Comparison of ENCODE assay signal across 1 cellular context in the genomic region with DNA sequence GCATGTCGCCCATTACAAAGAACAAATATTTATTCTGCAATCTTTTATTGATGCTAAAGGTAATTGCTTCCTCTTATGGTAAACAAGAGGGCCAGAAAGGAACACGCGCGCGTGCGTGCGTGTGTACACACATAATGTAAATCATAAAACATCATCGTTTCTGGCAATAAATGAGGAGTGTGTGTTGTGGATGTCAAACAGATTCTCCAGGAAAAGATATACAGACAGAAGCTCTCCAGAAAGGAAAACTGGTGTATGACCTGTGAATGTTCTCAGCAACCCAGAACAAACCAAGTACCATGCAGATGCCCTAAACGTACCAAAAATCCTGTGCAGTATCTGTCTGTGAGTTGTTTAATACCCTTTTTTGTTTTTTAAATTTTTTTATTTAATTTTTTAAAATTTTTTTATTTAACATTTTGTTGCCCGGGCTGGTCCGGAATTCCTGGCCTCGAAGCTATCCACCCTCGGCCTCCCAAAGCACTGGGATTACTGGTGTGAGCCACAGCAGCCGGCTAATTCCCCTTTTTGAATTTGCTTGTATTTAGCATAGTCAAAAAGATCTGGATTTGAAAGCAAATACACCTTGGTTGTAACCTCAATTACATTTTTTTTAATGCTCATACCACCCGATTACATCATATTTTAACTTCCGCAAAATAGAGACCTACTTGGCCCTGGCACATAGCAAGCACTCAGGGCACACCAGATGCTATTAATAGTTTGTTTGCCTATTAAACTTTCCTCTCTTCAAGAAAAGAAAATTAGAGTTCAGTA.
TF ChIP-seq lines count a peak whose summit lies in the region.

No MANE protein-coding gene starts in this region.

TF ChIP-seq in K562, 482 proteins besides CTCF, POLR2A, EP300 and RAD21:
- peak; percentile 28; the same call in 1 of the 2 replicates for TF ChIP-seq GTF2E2 (tag; IDR thresholded peaks at IDR 0.05)
- no peak for TF ChIP-seq ZNF76 (CRISPR knock-in tag; IDR thresholded peaks at IDR 0.05; ENCODE audit: borderline replicate concordance)
- 0 out of 4 replicates have a peak, but pooled peaks of 1 of the 2 experiments have one; percentile 7 for TF ChIP-seq MLLT1 (IDR thresholded peaks at IDR 0.05)
- TF ChIP-seq, protein P1, sequence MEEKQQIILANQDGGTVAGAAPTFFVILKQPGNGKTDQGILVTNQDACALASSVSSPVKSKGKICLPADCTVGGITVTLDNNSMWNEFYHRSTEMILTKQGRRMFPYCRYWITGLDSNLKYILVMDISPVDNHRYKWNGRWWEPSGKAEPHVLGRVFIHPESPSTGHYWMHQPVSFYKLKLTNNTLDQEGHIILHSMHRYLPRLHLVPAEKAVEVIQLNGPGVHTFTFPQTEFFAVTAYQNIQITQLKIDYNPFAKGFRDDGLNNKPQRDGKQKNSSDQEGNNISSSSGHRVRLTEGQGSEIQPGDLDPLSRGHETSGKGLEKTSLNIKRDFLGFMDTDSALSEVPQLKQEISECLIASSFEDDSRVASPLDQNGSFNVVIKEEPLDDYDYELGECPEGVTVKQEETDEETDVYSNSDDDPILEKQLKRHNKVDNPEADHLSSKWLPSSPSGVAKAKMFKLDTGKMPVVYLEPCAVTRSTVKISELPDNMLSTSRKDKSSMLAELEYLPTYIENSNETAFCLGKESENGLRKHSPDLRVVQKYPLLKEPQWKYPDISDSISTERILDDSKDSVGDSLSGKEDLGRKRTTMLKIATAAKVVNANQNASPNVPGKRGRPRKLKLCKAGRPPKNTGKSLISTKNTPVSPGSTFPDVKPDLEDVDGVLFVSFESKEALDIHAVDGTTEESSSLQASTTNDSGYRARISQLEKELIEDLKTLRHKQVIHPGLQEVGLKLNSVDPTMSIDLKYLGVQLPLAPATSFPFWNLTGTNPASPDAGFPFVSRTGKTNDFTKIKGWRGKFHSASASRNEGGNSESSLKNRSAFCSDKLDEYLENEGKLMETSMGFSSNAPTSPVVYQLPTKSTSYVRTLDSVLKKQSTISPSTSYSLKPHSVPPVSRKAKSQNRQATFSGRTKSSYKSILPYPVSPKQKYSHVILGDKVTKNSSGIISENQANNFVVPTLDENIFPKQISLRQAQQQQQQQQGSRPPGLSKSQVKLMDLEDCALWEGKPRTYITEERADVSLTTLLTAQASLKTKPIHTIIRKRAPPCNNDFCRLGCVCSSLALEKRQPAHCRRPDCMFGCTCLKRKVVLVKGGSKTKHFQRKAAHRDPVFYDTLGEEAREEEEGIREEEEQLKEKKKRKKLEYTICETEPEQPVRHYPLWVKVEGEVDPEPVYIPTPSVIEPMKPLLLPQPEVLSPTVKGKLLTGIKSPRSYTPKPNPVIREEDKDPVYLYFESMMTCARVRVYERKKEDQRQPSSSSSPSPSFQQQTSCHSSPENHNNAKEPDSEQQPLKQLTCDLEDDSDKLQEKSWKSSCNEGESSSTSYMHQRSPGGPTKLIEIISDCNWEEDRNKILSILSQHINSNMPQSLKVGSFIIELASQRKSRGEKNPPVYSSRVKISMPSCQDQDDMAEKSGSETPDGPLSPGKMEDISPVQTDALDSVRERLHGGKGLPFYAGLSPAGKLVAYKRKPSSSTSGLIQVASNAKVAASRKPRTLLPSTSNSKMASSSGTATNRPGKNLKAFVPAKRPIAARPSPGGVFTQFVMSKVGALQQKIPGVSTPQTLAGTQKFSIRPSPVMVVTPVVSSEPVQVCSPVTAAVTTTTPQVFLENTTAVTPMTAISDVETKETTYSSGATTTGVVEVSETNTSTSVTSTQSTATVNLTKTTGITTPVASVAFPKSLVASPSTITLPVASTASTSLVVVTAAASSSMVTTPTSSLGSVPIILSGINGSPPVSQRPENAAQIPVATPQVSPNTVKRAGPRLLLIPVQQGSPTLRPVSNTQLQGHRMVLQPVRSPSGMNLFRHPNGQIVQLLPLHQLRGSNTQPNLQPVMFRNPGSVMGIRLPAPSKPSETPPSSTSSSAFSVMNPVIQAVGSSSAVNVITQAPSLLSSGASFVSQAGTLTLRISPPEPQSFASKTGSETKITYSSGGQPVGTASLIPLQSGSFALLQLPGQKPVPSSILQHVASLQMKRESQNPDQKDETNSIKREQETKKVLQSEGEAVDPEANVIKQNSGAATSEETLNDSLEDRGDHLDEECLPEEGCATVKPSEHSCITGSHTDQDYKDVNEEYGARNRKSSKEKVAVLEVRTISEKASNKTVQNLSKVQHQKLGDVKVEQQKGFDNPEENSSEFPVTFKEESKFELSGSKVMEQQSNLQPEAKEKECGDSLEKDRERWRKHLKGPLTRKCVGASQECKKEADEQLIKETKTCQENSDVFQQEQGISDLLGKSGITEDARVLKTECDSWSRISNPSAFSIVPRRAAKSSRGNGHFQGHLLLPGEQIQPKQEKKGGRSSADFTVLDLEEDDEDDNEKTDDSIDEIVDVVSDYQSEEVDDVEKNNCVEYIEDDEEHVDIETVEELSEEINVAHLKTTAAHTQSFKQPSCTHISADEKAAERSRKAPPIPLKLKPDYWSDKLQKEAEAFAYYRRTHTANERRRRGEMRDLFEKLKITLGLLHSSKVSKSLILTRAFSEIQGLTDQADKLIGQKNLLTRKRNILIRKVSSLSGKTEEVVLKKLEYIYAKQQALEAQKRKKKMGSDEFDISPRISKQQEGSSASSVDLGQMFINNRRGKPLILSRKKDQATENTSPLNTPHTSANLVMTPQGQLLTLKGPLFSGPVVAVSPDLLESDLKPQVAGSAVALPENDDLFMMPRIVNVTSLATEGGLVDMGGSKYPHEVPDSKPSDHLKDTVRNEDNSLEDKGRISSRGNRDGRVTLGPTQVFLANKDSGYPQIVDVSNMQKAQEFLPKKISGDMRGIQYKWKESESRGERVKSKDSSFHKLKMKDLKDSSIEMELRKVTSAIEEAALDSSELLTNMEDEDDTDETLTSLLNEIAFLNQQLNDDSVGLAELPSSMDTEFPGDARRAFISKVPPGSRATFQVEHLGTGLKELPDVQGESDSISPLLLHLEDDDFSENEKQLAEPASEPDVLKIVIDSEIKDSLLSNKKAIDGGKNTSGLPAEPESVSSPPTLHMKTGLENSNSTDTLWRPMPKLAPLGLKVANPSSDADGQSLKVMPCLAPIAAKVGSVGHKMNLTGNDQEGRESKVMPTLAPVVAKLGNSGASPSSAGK (IDR thresholded peaks at IDR 0.05): 0 out of 2 replicates have a peak, but pooled peaks have one; percentile 23
- no peak for TF ChIP-seq ERF (CRISPR knock-in tag; IDR thresholded peaks at IDR 0.05)
- TF ChIP-seq CEBPB (tag; IDR thresholded peaks at IDR 0.05): 0 out of 2 replicates have a peak, but pooled peaks have one; percentile 10
- TF ChIP-seq ZNF436 (CRISPR knock-in tag; IDR thresholded peaks at IDR 0.05): no peak
- TF ChIP-seq ZBED1 (IDR thresholded peaks at IDR 0.05): 0 out of 2 replicates have a peak, but pooled peaks have one; percentile 4
